ENCODE assay signal across 1 cellular context in the genomic region with DNA sequence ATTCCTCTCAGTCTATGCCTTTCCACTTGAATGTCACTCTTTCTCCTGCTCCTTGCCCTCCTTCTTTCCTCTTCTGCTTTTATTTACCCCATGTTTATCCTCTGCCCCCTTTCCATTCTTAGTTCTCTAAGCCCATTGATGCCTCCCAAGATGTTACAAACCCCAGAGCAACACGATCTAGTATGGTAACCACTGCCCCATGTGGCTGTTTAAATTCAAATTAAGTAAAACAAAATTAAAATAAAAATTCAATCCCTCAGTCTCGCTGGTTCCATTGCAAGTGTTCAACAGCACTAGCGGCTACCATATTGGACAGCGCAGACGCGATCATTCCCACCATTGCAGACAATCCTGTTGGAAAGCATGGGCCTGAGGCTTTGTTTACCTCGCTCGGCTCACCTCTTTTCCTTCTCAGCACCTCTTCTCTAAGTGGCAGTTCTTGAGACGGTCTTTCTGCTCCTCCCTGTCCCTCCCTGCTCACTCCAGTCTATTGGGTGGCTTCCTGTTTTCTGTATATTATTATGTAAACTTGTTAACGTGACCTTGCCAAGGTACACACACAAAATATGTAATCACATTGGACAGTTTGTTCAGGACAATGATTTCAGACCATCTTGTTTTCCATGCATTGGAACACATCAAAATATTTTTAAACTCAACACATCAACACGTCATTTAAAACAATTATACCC.
TF ChIP-seq lines count a peak whose summit lies in the region.

No MANE protein-coding gene starts in this region.

TF ChIP-seq in GM23338, 12 proteins besides CTCF, POLR2A, EP300 and RAD21 (continued from another document):
- TF ChIP-seq ZNF462 (CRISPR knock-in tag; IDR thresholded peaks at IDR 0.05) (no peak), EZH2phosphoT487 (IDR thresholded peaks at IDR 0.05; ENCODE audit: unreplicated experiment) (no peak), ETS1 (IDR thresholded peaks at IDR 0.05) (no peak), STAT1 (IDR thresholded peaks at IDR 0.05; ENCODE audit: unreplicated experiment) (no peak), ZNF114 (CRISPR knock-in tag; IDR thresholded peaks at IDR 0.05) (no peak), ZNF331 (CRISPR knock-in tag; IDR thresholded peaks at IDR 0.05; ENCODE audit: low read depth) (no peak), POLR2AphosphoS5 (IDR thresholded peaks at IDR 0.05; ENCODE audit: low read depth) (no peak)
